8 cellular contexts compared by ENCODE assay signal in genomic region chr19:1104452-1105216, GRCh38. TPM values are rescaled to one million over a fixed set of nuclear protein-coding genes. Genes with fewer than 3 reads are reported as not detected.
DNase-seq lines count a peak whose midpoint lies in the region; ATAC-seq, FAIRE-seq and TF ChIP-seq lines count a peak whose summit lies in the region.

No MANE protein-coding gene starts in this region.

- TF ChIP-seq POLR2A in GM12891 (IDR thresholded peaks at IDR 0.05; ENCODE audit: low read depth, low read length) = no peak

- DNase-seq in GM12891 (ENCODE audit: insufficient read length, low spot score) (peak; percentile 91), NCI-H1930 (lab: John Stamatoyannopoulos, UW) (peak; percentile 78 to 80), left lobe of liver (ENCODE audit: low spot score) (peak; percentile 87), A172 (ENCODE audit: low spot score) (no peak)
- peak; percentile 93 for DNase-seq in activated CD4-positive, alpha-beta T cell treated with anti-CD3 and anti-CD28 coated beads, Interleukin-2, amount 10 ng/mL, durations not matched to agents 24 days and 14 days
- DNase-seq in stimulated activated CD4-positive, alpha-beta T cell treated with anti-CD3 and anti-CD28 coated beads, Interleukin-2, amount 100 ng/mL, for 24 hours = peak; percentile 78 to 80

- peak; percentile 91 for FAIRE-seq in GM12891 (lab: Jason Lieb, UNC)

- H3K4me1 Mint-ChIP-seq in activated CD4-positive, alpha-beta T cell treated with anti-CD3 and anti-CD28 coated beads, Interleukin-2, amount 10 ng/mL, durations not matched to agents 24 days and 14 days = peaks cover 25% of the 10 kb centered on the region
- peaks cover 52% of the 10 kb centered on the region for H3K4me1 Mint-ChIP-seq in dendritic cell treated with granulocyte-macrophage colony-stimulating factor and Interleukin-4, amounts not matched to agents 40 ng/mL and 50 ng/mL, for 4 days (ENCODE audit: low read depth)

- peak overlapping the region; percentile 25 for H3K27ac Mint-ChIP-seq in activated CD4-positive, alpha-beta T cell treated with anti-CD3 and anti-CD28 coated beads, Interleukin-2, amount 10 ng/mL, durations not matched to agents 24 days and 14 days
- H3K27ac Mint-ChIP-seq in dendritic cell treated with granulocyte-macrophage colony-stimulating factor and Interleukin-4, amounts not matched to agents 40 ng/mL and 50 ng/mL, for 4 days = peak overlapping the region; percentile 93

- H3K36me3 Mint-ChIP-seq in activated CD4-positive, alpha-beta T cell treated with anti-CD3 and anti-CD28 coated beads, Interleukin-2, amount 10 ng/mL, durations not matched to agents 24 days and 14 days (ENCODE audit: low read depth) = peaks cover 13% of the 10 kb centered on the region
- H3K36me3 Mint-ChIP-seq in dendritic cell treated with granulocyte-macrophage colony-stimulating factor and Interleukin-4, amounts not matched to agents 40 ng/mL and 50 ng/mL, for 4 days (ENCODE audit: low read depth) = peaks cover 50% of the 10 kb centered on the region

- ATAC-seq in HG02642 (IDR thresholded peaks at IDR 0.05; ENCODE audit: poor library complexity, unreplicated experiment) (peak; percentile 37), left lobe of liver (peak; percentile 61)

- intact Hi-C loops in activated CD4-positive, alpha-beta T cell treated with anti-CD3 and anti-CD28 coated beads, Interleukin-2, amount 10 ng/mL, durations not matched to agents 24 days and 14 days (cut with micrococcal nuclease) = loop anchor here (5.0 kb wide), 2 partner anchors 37 to 88 kb away; partner anchors contain the start of gene ARHGAP45
- intact Hi-C loops in dendritic cell treated with granulocyte-macrophage colony-stimulating factor and Interleukin-4, amounts not matched to agents 40 ng/mL and 50 ng/mL, for 4 days (cut with micrococcal nuclease) = loop anchor here (5.0 kb wide), 1 partner anchor 37 kb away; the partner anchor contains the start of gene ARHGAP45

- H3K27me3 Mint-ChIP-seq in activated CD4-positive, alpha-beta T cell treated with anti-CD3 and anti-CD28 coated beads, Interleukin-2, amount 10 ng/mL, durations not matched to agents 24 days and 14 days = no peaks in the 10 kb centered on the region
- H3K27me3 Mint-ChIP-seq in dendritic cell treated with granulocyte-macrophage colony-stimulating factor and Interleukin-4, amounts not matched to agents 40 ng/mL and 50 ng/mL, for 4 days = no peaks in the 10 kb centered on the region

- H3K4me3 Mint-ChIP-seq in activated CD4-positive, alpha-beta T cell treated with anti-CD3 and anti-CD28 coated beads, Interleukin-2, amount 10 ng/mL, durations not matched to agents 24 days and 14 days = peak overlapping the region; percentile 75
- peak overlapping the region; percentile 80 for H3K4me3 Mint-ChIP-seq in dendritic cell treated with granulocyte-macrophage colony-stimulating factor and Interleukin-4, amounts not matched to agents 40 ng/mL and 50 ng/mL, for 4 days

- H3K9me3 Mint-ChIP-seq in activated CD4-positive, alpha-beta T cell treated with anti-CD3 and anti-CD28 coated beads, Interleukin-2, amount 10 ng/mL, durations not matched to agents 24 days and 14 days = peaks cover 3% of the 10 kb centered on the region
- H3K9me3 Mint-ChIP-seq in dendritic cell treated with granulocyte-macrophage colony-stimulating factor and Interleukin-4, amounts not matched to agents 40 ng/mL and 50 ng/mL, for 4 days = peaks cover 6% of the 10 kb centered on the region

TF ChIP-seq in GM12891, 5 proteins besides CTCF, POLR2A, EP300 and RAD21:
- TF ChIP-seq PAX5 (IDR thresholded peaks at IDR 0.05; ENCODE audit: insufficient read depth, low read length, severe bottlenecking) (no peak), POU2F2 (IDR thresholded peaks at IDR 0.05; ENCODE audit: low read depth, low read length) (0 out of 2 replicates have a peak, but pooled peaks have one; percentile 31)

RNA-seq across cellular contexts. Expression of gene GPX4, which starts 0.8 kb away (rescaled TPM):
- polyA plus RNA-seq in GM12891 (2012; ENCODE audit: low read depth, missing spikeins) = 472 TPM
- 225 and 239 TPM in 2 replicates for total RNA-seq in activated CD4-positive, alpha-beta T cell treated with anti-CD3 and anti-CD28 coated beads, Interleukin-2, amount 10 ng/mL, durations not matched to agents 24 days and 14 days
- total RNA-seq in left lobe of liver = 247 TPM
- 323 and 353 TPM in 2 replicates for total RNA-seq in A172 (2014; rRNA removed; shearing (Covaris generic))

RNA-seq across cellular contexts. Expression of gene POLR2E, which starts 9.5 kb away (rescaled TPM):
- polyA plus RNA-seq in GM12891 (2012; ENCODE audit: low read depth, missing spikeins) = 196 TPM
- 273 and 274 TPM in 2 replicates for total RNA-seq in activated CD4-positive, alpha-beta T cell treated with anti-CD3 and anti-CD28 coated beads, Interleukin-2, amount 10 ng/mL, durations not matched to agents 24 days and 14 days
- total RNA-seq in left lobe of liver = 143 TPM
- total RNA-seq in A172 (2014; rRNA removed; shearing (Covaris generic)) = 265 and 318 TPM in 2 replicates

RNA-seq across cellular contexts. Expression of gene ARHGAP45, which starts 37.7 kb away (rescaled TPM):
- 71.9 TPM for polyA plus RNA-seq in GM12891 (2012; ENCODE audit: low read depth, missing spikeins)
- total RNA-seq in activated CD4-positive, alpha-beta T cell treated with anti-CD3 and anti-CD28 coated beads, Interleukin-2, amount 10 ng/mL, durations not matched to agents 24 days and 14 days = 176 and 183 TPM in 2 replicates
- 5.1 TPM for total RNA-seq in left lobe of liver
- total RNA-seq in A172 (2014; rRNA removed; shearing (Covaris generic)) = 3.1 and 4.9 TPM in 2 replicates

Comparison
In these comparisons a context has a peak if more than half of its experiments do, and no peak if none do; other contexts are left out.
1. RNA of gene ARHGAP45, which starts 37.7 kb away (total RNA-seq): 176 to 183 TPM in activated CD4-positive, alpha-beta T cell treated with anti-CD3 and anti-CD28 coated beads, Interleukin-2, amount 10 ng/mL, durations not matched to agents 24 days and 14 days; 5.1 TPM in left lobe of liver (single experiment) and 3.1 to 4.9 TPM in A172; every median in the first group is over 10 times any median in the second.